Comparison of ENCODE assay signal across 9 cellular contexts in the genomic region with DNA sequence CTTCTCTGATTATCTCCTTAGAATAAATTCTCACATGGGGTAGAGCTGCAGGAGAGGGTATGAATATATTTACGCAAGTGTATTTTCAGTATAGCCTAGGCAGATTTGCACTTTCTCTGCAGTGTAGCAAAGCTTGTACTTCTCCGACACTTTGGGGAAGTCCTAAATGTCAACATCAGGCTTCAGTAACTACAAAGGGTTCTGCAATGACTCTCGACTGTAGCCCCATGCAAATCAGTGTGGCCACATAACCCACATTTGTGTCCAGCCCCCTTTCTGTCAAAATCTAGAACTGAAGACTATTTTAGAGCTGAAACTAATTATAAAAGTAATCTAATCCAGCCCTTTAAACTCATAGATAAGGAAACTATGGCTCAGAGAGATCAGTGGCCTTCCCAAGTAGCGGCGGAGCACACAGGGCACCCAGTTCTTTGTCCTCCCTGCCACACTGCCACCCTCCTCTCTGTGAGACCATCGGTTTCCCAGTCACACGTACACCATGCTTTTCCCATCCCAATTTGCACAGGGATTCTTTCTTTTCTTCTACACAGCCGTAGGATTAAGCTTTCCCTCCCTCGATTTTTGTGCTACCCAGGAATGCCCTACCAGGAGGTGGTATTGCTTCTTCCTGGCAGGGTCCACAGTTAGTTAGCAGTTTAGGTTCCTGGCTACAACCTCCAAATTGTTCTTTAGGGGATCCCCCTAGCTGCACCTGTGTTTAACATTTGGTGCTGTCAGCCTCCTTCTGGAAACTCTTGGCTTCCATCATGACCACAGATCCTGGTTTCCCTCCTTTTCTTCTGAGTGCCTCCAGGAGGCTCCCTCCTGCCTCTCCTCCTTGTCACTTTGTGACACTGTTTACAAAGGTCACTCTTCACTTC. TPM values are rescaled to one million over a fixed set of nuclear protein-coding genes. Genes with fewer than 3 reads are reported as not detected.
A peak's percentile ranks its signal among the peaks of the same experiment; 100 is the strongest.
DNase-seq lines count a peak whose midpoint lies in the region; ATAC-seq and TF ChIP-seq lines count a peak whose summit lies in the region.
"Had no signal": no experiment of that assay in that cellular context is flagged by ENCODE, and none has a peak within 500 bp of the region (broad histone marks: within the 10 kb centered on the region; RNA-seq: fewer than 3 reads in every experiment).

No MANE protein-coding gene starts in this region.

- H3K36me3 ChIP-seq in gastroesophageal sphincter, result peaks cover 0 to 19% of the 10 kb centered on the region in 2 donors

- no peaks in the 10 kb centered on the region for H3K27me3 ChIP-seq in gastroesophageal sphincter

- no peak overlapping the region for H3K27ac ChIP-seq in gastroesophageal sphincter

- H3K36me3 Mint-ChIP-seq in activated T-cell treated with anti-CD3 and anti-CD28 coated beads, Interleukin-2, amount 50 U/mL, for 72 hours (ENCODE audit: insufficient read depth in 2 of 2), result peaks cover 2% of the 10 kb centered on the region in 2 donors
- peaks cover 2 to 4% of the 10 kb centered on the region in 2 donors for H3K36me3 Mint-ChIP-seq in stimulated activated naive B cell treated with anti-CD40 and anti-IgM and Interleukin-4, amounts not matched to agents 10 μg/mL and 1 μg/mL and 100 μg/mL, for 72 hours
- no peaks in the 10 kb centered on the region for H3K36me3 Mint-ChIP-seq in immature natural killer cell

- WGBS in gastroesophageal sphincter (ENCODE audit: low coverage in 1 of 2), 2 donors, result 80 to 87% methylated on average over 3 to 8 of the region's 9 CpGs

- peak overlapping the region in 1 of 2 donors; percentile 43 for H3K4me3 Mint-ChIP-seq in activated T-cell treated with anti-CD3 and anti-CD28 coated beads, Interleukin-2, amount 50 U/mL, for 72 hours
- H3K4me3 Mint-ChIP-seq in stimulated activated naive B cell treated with anti-CD40 and anti-IgM and Interleukin-4, amounts not matched to agents 10 μg/mL and 1 μg/mL and 100 μg/mL, for 72 hours, result peak overlapping the region; percentile 68 to 74
- no peak overlapping the region for H3K4me3 Mint-ChIP-seq in immature natural killer cell

- H3K9me3 ChIP-seq in gastroesophageal sphincter, result no peaks in the 10 kb centered on the region

- peak; percentile 26 to 27 for DNase-seq in activated T-cell treated with anti-CD3 and anti-CD28 coated beads, Interleukin-2, amount 50 U/mL, for 72 hours
- no peak for DNase-seq in activated T-cell treated with anti-CD3 and anti-CD28 coated beads, Interleukin-2, amount 50 U/mL, for 1 hour
- DNase-seq in NOMO-1 treated with dmso at 0.1 percent for 144 hours (lab: John Stamatoyannopoulos, UW; ENCODE audit: unreplicated experiment), result peak; percentile 75
- peak; percentile 67 for DNase-seq in stimulated activated naive B cell treated with anti-CD40 and anti-IgM and Interleukin-4, amounts not matched to agents 10 μg/mL and 1 μg/mL and 100 μg/mL, for 72 hours
- no peak for DNase-seq in immature natural killer cell
- DNase-seq in middle frontal gyrus (ENCODE audit: extremely low spot score, low spot score), result no peak

- TF ChIP-seq CTCF in gastroesophageal sphincter (IDR thresholded peaks at IDR 0.05), result no peak

- H3K9me3 Mint-ChIP-seq in activated T-cell treated with anti-CD3 and anti-CD28 coated beads, Interleukin-2, amount 50 U/mL, for 72 hours, result peaks cover 0 to 2% of the 10 kb centered on the region in 2 donors
- peaks cover 4 to 5% of the 10 kb centered on the region in 2 donors for H3K9me3 Mint-ChIP-seq in stimulated activated naive B cell treated with anti-CD40 and anti-IgM and Interleukin-4, amounts not matched to agents 10 μg/mL and 1 μg/mL and 100 μg/mL, for 72 hours
- no peaks in the 10 kb centered on the region for H3K9me3 Mint-ChIP-seq in immature natural killer cell

- H3K27ac Mint-ChIP-seq in activated T-cell treated with anti-CD3 and anti-CD28 coated beads, Interleukin-2, amount 50 U/mL, for 72 hours, result no peak overlapping the region
- H3K27ac Mint-ChIP-seq in stimulated activated naive B cell treated with anti-CD40 and anti-IgM and Interleukin-4, amounts not matched to agents 10 μg/mL and 1 μg/mL and 100 μg/mL, for 72 hours, result peak overlapping the region; percentile 82
- no peak overlapping the region for H3K27ac Mint-ChIP-seq in immature natural killer cell

- H3K4me3 ChIP-seq in gastroesophageal sphincter, result no peak overlapping the region
- H3K4me3 ChIP-seq: K562 had no signal

- peaks cover 0 to 44% (median 4%) of the 10 kb centered on the region in 3 donors for H3K4me1 ChIP-seq in gastroesophageal sphincter

- TF ChIP-seq EP300 in gastroesophageal sphincter (IDR thresholded peaks at IDR 0.05), result no peak

- H3K4me1 Mint-ChIP-seq in activated T-cell treated with anti-CD3 and anti-CD28 coated beads, Interleukin-2, amount 50 U/mL, for 72 hours (ENCODE audit: low read depth), result peaks cover 13% of the 10 kb centered on the region
- H3K4me1 Mint-ChIP-seq in stimulated activated naive B cell treated with anti-CD40 and anti-IgM and Interleukin-4, amounts not matched to agents 10 μg/mL and 1 μg/mL and 100 μg/mL, for 72 hours, result peaks cover 36 to 43% of the 10 kb centered on the region in 2 donors
- no peaks in the 10 kb centered on the region for H3K4me1 Mint-ChIP-seq in immature natural killer cell

- ATAC-seq in activated T-cell treated with anti-CD3 and anti-CD28 coated beads, Interleukin-2, amount 50 U/mL, for 72 hours (replicated peaks in 1 of 2), result peak; percentile 91 to 93
- ATAC-seq in HG02852 (IDR thresholded peaks at IDR 0.05; ENCODE audit: unreplicated experiment), result peak; percentile 99
- ATAC-seq in stimulated activated naive B cell treated with anti-CD40 and anti-IgM and Interleukin-4, amounts not matched to agents 10 μg/mL and 1 μg/mL and 100 μg/mL, for 72 hours (replicated peaks), result peak; percentile 97 to 98
- no peak for ATAC-seq in gastroesophageal sphincter
- ATAC-seq: K562 had no signal

- TF ChIP-seq POLR2A in gastroesophageal sphincter (IDR thresholded peaks at IDR 0.05), result no peak

- H3K27me3 Mint-ChIP-seq in activated T-cell treated with anti-CD3 and anti-CD28 coated beads, Interleukin-2, amount 50 U/mL, for 72 hours (ENCODE audit: low read depth), result peaks cover 11% of the 10 kb centered on the region
- H3K27me3 Mint-ChIP-seq in stimulated activated naive B cell treated with anti-CD40 and anti-IgM and Interleukin-4, amounts not matched to agents 10 μg/mL and 1 μg/mL and 100 μg/mL, for 72 hours, result peaks cover 49 to 65% of the 10 kb centered on the region in 2 donors
- H3K27me3 Mint-ChIP-seq in immature natural killer cell (ENCODE audit: low read depth in 3 of 3), result peaks cover 0 to 6% (median 5%) of the 10 kb centered on the region in 3 donors

RNA-seq across cellular contexts. Expression of gene MRAS, which starts 22.9 kb away (rescaled TPM):
- total RNA-seq in activated T-cell treated with anti-CD3 and anti-CD28 coated beads, Interleukin-2, amount 50 U/mL, for 72 hours, result under 1 TPM; 0.19 to 0.72 TPM
- polyA plus RNA-seq in immature natural killer cell, result not detected
- 10 to 100 TPM; 31.8 to 58.1 (median 51.8) TPM for total RNA-seq in gastroesophageal sphincter

RNA-seq across cellular contexts. Expression of gene NME9, which starts 41.7 kb away (rescaled TPM):
- total RNA-seq in activated T-cell treated with anti-CD3 and anti-CD28 coated beads, Interleukin-2, amount 50 U/mL, for 72 hours, result under 1 TPM; 0.53 to 0.58 TPM
- polyA plus RNA-seq in immature natural killer cell, result under 1 TPM in 1 of 3 donors, not detected in 2; 0.50 TPM
- under 1 TPM in 2 of 4 donors, not detected in 2; 0.47 to 0.54 TPM for total RNA-seq in gastroesophageal sphincter
- total RNA-seq: K562 had no signal

Comparison
In these comparisons a context has a peak if more than half of its experiments do, and no peak if none do; other contexts are left out.
1. DNase-seq: peak in activated T-cell treated with anti-CD3 and anti-CD28 coated beads, Interleukin-2, amount 50 U/mL, for 72 hours (2 of 2), NOMO-1 treated with dmso at 0.1 percent for 144 hours (single experiment) and stimulated activated naive B cell treated with anti-CD40 and anti-IgM and Interleukin-4, amounts not matched to agents 10 μg/mL and 1 μg/mL and 100 μg/mL, for 72 hours (single experiment); none in activated T-cell treated with anti-CD3 and anti-CD28 coated beads, Interleukin-2, amount 50 U/mL, for 1 hour (single experiment), immature natural killer cell (0 of 3) and middle frontal gyrus (single experiment).
2. H3K4me3 Mint-ChIP-seq: peak in stimulated activated naive B cell treated with anti-CD40 and anti-IgM and Interleukin-4, amounts not matched to agents 10 μg/mL and 1 μg/mL and 100 μg/mL, for 72 hours (2 of 2); none in immature natural killer cell (0 of 5).
3. RNA of gene MRAS, which starts 22.9 kb away (total RNA-seq): 31.8 to 58.1 TPM in gastroesophageal sphincter; 0.19 to 0.72 TPM in activated T-cell treated with anti-CD3 and anti-CD28 coated beads, Interleukin-2, amount 50 U/mL, for 72 hours; every median in the first group is over 10 times any median in the second.